In genomic region chr7:94057955-94058354, GRCh38 we compare ENCODE assay signal across 14 cellular contexts. TPM values are rescaled to one million over a fixed set of nuclear protein-coding genes. Genes with fewer than 3 reads are reported as not detected.
DNase-seq lines count a peak whose midpoint lies in the region; ATAC-seq and TF ChIP-seq lines count a peak whose summit lies in the region.
"Had no signal": no experiment of that assay in that cellular context is flagged by ENCODE, and none has a peak within 500 bp of the region (broad histone marks: within the 10 kb centered on the region; RNA-seq: fewer than 3 reads in every experiment).

No MANE protein-coding gene starts in this region.

- H2AK5ac ChIP-seq in H9 (ENCODE audit: insufficient read length, low read length) (no peak overlapping the region), mesenchymal stem cell (ENCODE audit: low read length, severe bottlenecking) (peak overlapping the region; percentile 46)

- no peak for TF ChIP-seq CTCF in H9 (conservative IDR thresholded peaks at IDR 0.05)
- no peak for TF ChIP-seq CTCF in RWPE2 (IDR thresholded peaks at IDR 0.05; ENCODE audit: poor library complexity, severe bottlenecking)

- H3K14ac ChIP-seq in H9 (ENCODE audit: insufficient read depth, low read length) (no peak overlapping the region), mesenchymal stem cell (ENCODE audit: low read length in 2 of 2) (no peak overlapping the region)

- H3K27me3 ChIP-seq in H9 (ENCODE audit: insufficient read depth, low read length) (no peaks in the 10 kb centered on the region), RWPE2 (ENCODE audit: insufficient read depth, poor library complexity, severe bottlenecking) (no peaks in the 10 kb centered on the region), mesenchymal stem cell (ENCODE audit: control insufficient read depth in 1 of 2, insufficient read depth in 1 of 2, low read length in 2 of 2) (no peaks in the 10 kb centered on the region)

- H3K36me3 ChIP-seq in RWPE2 (ENCODE audit: low read depth) (no peaks in the 10 kb centered on the region), mesenchymal stem cell (ENCODE audit: control insufficient read depth in 1 of 2, insufficient read depth in 2 of 2, low read depth in 1 of 2, low read length in 2 of 2) (no peaks in the 10 kb centered on the region)
- H3K36me3 ChIP-seq: BE2C had no signal

- H3K4me1 Mint-ChIP-seq in H9 = peaks cover 7 to 12% of the 10 kb centered on the region in 2 experiments

- H3K4me2 ChIP-seq in H9 (ENCODE audit: insufficient read depth, insufficient read length, low read length) = no peak overlapping the region
- no peak overlapping the region for H3K4me2 ChIP-seq in mesenchymal stem cell (ENCODE audit: low read length, poor library complexity, severe bottlenecking)

- no peaks in the 10 kb centered on the region for H3K9me3 ChIP-seq in H9 (ENCODE audit: control insufficient read depth, low read depth, low read length)
- peaks cover 3% of the 10 kb centered on the region for H3K9me3 ChIP-seq in RWPE2 (ENCODE audit: severe bottlenecking)
- peaks cover 5% of the 10 kb centered on the region for H3K9me3 ChIP-seq in mesenchymal stem cell (ENCODE audit: control insufficient read depth, low read length)
- H3K9me3 ChIP-seq: BE2C, Caco-2 had no signal

- CTCF ChIA-PET in HEK293T (lab: Yijun Ruan, JAX) = no interaction called here

- no peak overlapping the region for H3K4ac ChIP-seq in H9 (ENCODE audit: low read depth, low read length)
- no peak overlapping the region for H3K4ac ChIP-seq in mesenchymal stem cell (ENCODE audit: low read depth in 1 of 2, low read length in 2 of 2)

- no peak overlapping the region for H2BK12ac ChIP-seq in H9 (ENCODE audit: insufficient read length, low read depth, low read length)
- peak overlapping the region in 1 of 2 experiments; percentile 49 for H2BK12ac ChIP-seq in mesenchymal stem cell (ENCODE audit: low read length in 2 of 2)

- H3K23ac ChIP-seq in H9 (ENCODE audit: insufficient read length, low read depth, low read length) = no peak overlapping the region
- no peak overlapping the region for H3K23ac ChIP-seq in mesenchymal stem cell (ENCODE audit: low read length in 2 of 2)

- no CpG with 5 or more reads among the region's 4 CpGs for WGBS in H9 (ENCODE audit: extremely low coverage, insufficient read length, low lambda C conversion rate)
- WGBS in mesenchymal stem cell = over 99% methylated on average over 4 of the region's 4 CpGs

- H2BK120ac ChIP-seq in H9 (ENCODE audit: low read depth, low read length, poor library complexity, severe bottlenecking) (no peak overlapping the region), mesenchymal stem cell (ENCODE audit: low read depth, low read length) (no peak overlapping the region)

- POLR2A ChIA-PET in HEK293T (lab: Yijun Ruan, JAX) = no interaction called here

- H3K4me3 ChIP-seq in RWPE2 (ENCODE audit: severe bottlenecking) = no peak overlapping the region
- no peak overlapping the region for H3K4me3 ChIP-seq in mesenchymal stem cell (ENCODE audit: insufficient read depth in 1 of 2, low read depth in 1 of 2, low read length in 2 of 2)

- H4K20me1 ChIP-seq in H9 (ENCODE audit: control insufficient read depth, insufficient read depth, insufficient read length) = no peaks in the 10 kb centered on the region

- H3K79me1 ChIP-seq in H9 (ENCODE audit: insufficient read depth, low read depth, low read length, poor library complexity, severe bottlenecking) (no peaks in the 10 kb centered on the region), mesenchymal stem cell (replicated peaks; ENCODE audit: low read length, poor library complexity, severe bottlenecking) (no peaks in the 10 kb centered on the region)

- H3K4me1 ChIP-seq in H9 (ENCODE audit: insufficient read depth, low read length) (no peaks in the 10 kb centered on the region; the same call in 1 of the 2 replicates), RWPE2 (ENCODE audit: insufficient read depth, poor library complexity, severe bottlenecking) (peaks cover 13% of the 10 kb centered on the region), mesenchymal stem cell (ENCODE audit: control insufficient read depth, insufficient read depth, low read depth, low read length) (no peaks in the 10 kb centered on the region)
- H3K4me1 ChIP-seq: BE2C, Caco-2 had no signal

- H3K27me3 Mint-ChIP-seq in H9 (ENCODE audit: low read depth) = no peaks in the 10 kb centered on the region

- no peaks in the 10 kb centered on the region for H3K9me3 Mint-ChIP-seq in H9
- H3K9me3 Mint-ChIP-seq: CD4-positive, alpha-beta T cell had no signal

- H3K18ac ChIP-seq in H9 (ENCODE audit: insufficient read length, low read depth, low read length) (no peak overlapping the region), mesenchymal stem cell (ENCODE audit: low read depth in 1 of 2, low read length in 2 of 2) (peak overlapping the region in 1 of 2 experiments; percentile 5)

- DNase-seq in H9 (no peak), RWPE2 (ENCODE audit: low spot score) (no peak), mesenchymal stem cell (no peak), GDM1 (lab: John Stamatoyannopoulos, UW) (no peak), caudate nucleus (lab: John Stamatoyannopoulos, UW) (no peak), HEK293T (ENCODE audit: extremely low spot score) (no peak)
- DNase-seq in stimulated activated naive CD8-positive, alpha-beta T cell treated with anti-CD3 and anti-CD28 coated beads, Interleukin-15, Interleukin-2, amounts not matched to agents 100 U/mL and 50 U/mL, for 24 hours = no peak
- DNase-seq: BE2C; Caco-2; CD4-positive, alpha-beta T cell; GOT3; H7 had no signal

- H2BK15ac ChIP-seq in H9 (ENCODE audit: low read depth, low read length) (no peak overlapping the region), mesenchymal stem cell (ENCODE audit: low read depth, poor library complexity, severe bottlenecking) (no peak overlapping the region)

- H4K91ac ChIP-seq in H9 (ENCODE audit: insufficient read length, low read depth, low read length) (no peak overlapping the region), mesenchymal stem cell (ENCODE audit: low read length) (no peak overlapping the region)

- no peaks in the 10 kb centered on the region for H3K36me3 Mint-ChIP-seq in H9 (ENCODE audit: insufficient read depth in 1 of 3, low read depth in 3 of 3)

- H4K8ac ChIP-seq in H9 (replicated peaks; ENCODE audit: insufficient read length, low read depth, low read length) = no peak overlapping the region
- H4K8ac ChIP-seq in mesenchymal stem cell (ENCODE audit: low read length) = no peak overlapping the region

- no peak overlapping the region; a peak in 1 of 7 replicates for H3K27ac Mint-ChIP-seq in H9
- H3K27ac Mint-ChIP-seq: CD4-positive, alpha-beta T cell had no signal

- no peak for ATAC-seq in RWPE2 (ENCODE audit: low read depth)
- ATAC-seq in stimulated activated naive CD8-positive, alpha-beta T cell treated with anti-CD3 and anti-CD28 coated beads, Interleukin-15, Interleukin-2, amounts not matched to agents 100 U/mL and 50 U/mL, for 24 hours = no peak
- ATAC-seq: HepG2 had no signal

- H2AFZ ChIP-seq in H9 (ENCODE audit: low read length) = no peak overlapping the region
- H2AFZ ChIP-seq in mesenchymal stem cell (ENCODE audit: low read depth, low read length) = no peak overlapping the region

- H3T11ph ChIP-seq in H9 (ENCODE audit: low read length) = no peak overlapping the region

- H3K23me2 ChIP-seq in H9 (ENCODE audit: insufficient read length, low read depth, low read length, poor library complexity, severe bottlenecking) = no peaks in the 10 kb centered on the region

- peak overlapping the region; percentile 51 for H3K56ac ChIP-seq in H9 (ENCODE audit: insufficient read length, low read depth, low read length)

- H3K27ac ChIP-seq in H9 (ENCODE audit: insufficient read length, low read depth, low read length) = no peak overlapping the region
- peak overlapping the region; percentile 69 for H3K27ac ChIP-seq in RWPE2 (ENCODE audit: poor library complexity, severe bottlenecking)
- peak overlapping the region; percentile 76 for H3K27ac ChIP-seq in mesenchymal stem cell (ENCODE audit: low read length, poor library complexity, severe bottlenecking)
- no peak overlapping the region for H3K27ac ChIP-seq in caudate nucleus (ENCODE audit: low read depth, low read length)
- H3K27ac ChIP-seq: C4-2B had no signal

- no peak overlapping the region for H3K9ac ChIP-seq in H9 (ENCODE audit: extremely low read depth, insufficient read length, low read length)
- no peak overlapping the region for H3K9ac ChIP-seq in mesenchymal stem cell (ENCODE audit: low read length)

- H3K4me3 Mint-ChIP-seq in H9 = no peak overlapping the region
- H3K4me3 Mint-ChIP-seq: CD4-positive, alpha-beta T cell had no signal

- no peak overlapping the region for H2BK20ac ChIP-seq in H9 (ENCODE audit: low read depth, low read length, poor library complexity, severe bottlenecking)

- no peak overlapping the region for H2BK5ac ChIP-seq in H9 (ENCODE audit: insufficient read length, low read length)
- peak overlapping the region; percentile 68 for H2BK5ac ChIP-seq in mesenchymal stem cell (ENCODE audit: low read depth, low read length, poor library complexity, severe bottlenecking)

- H4K5ac ChIP-seq in H9 (ENCODE audit: insufficient read length, low read depth, low read length) = no peak overlapping the region

- no peaks in the 10 kb centered on the region for H3K79me2 ChIP-seq in H9 (ENCODE audit: insufficient read depth, low read length)

TF ChIP-seq in HEK293T, 16 proteins besides CTCF, POLR2A, EP300 and RAD21:
- TF ChIP-seq L3MBTL2 (conservative IDR thresholded peaks at IDR 0.05) (no peak), PKNOX1 (IDR thresholded peaks at IDR 0.05) (no peak), SP1 (IDR thresholded peaks at IDR 0.05) (no peak), BHLHE40 (IDR thresholded peaks at IDR 0.05; ENCODE audit: borderline replicate concordance) (no peak), HDGF (IDR thresholded peaks at IDR 0.05; ENCODE audit: borderline replicate concordance) (no peak), ELF4 (IDR thresholded peaks at IDR 0.05) (no peak), FOXK2 (IDR thresholded peaks at IDR 0.05) (no peak), TARDBP (IDR thresholded peaks at IDR 0.05) (no peak), CTBP1 (IDR thresholded peaks at IDR 0.05; ENCODE audit: borderline replicate concordance) (no peak), NFRKB (IDR thresholded peaks at IDR 0.05) (no peak)

RNA-seq across cellular contexts. Expression of gene BET1, which starts 53.8 kb away (rescaled TPM):
- total RNA-seq in H9 (2021) = 21.4 and 23.4 TPM in 2 replicates
- polyA plus RNA-seq in mesenchymal stem cell (2013, experiment 1 of 2) = 47.8 TPM
- 52.7 TPM for polyA plus RNA-seq in mesenchymal stem cell (2013, experiment 2 of 2)

Comparison
In these comparisons a context has a peak if more than half of its experiments do, and no peak if none do; other contexts are left out.
1. H3K27ac ChIP-seq: peak in RWPE2 (single experiment) and mesenchymal stem cell (single experiment); none in H9 (single experiment) and caudate nucleus (single experiment).